ENCODE assay signal across 2 cellular contexts in the genomic region with DNA sequence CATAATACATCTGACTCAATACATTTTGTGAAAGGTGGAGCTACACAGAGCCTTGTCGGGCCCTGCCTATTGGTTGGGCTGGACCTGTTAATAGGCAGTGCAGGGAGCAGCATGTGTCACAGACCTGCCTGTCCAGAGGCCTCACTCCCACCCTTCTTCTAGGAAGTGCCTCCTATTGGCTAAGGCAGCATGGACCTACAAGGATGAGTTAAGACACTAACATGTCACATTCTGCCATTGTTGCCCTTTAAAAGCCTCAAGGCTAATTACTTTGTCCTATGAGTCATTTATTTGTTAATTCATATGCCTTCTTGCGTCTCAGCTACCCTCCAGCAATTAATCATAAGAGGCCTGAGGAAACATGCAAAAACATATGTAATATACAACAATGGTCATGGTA.
TF ChIP-seq lines count a peak whose summit lies in the region.

No MANE protein-coding gene starts in this region.

TF ChIP-seq in SK-N-SH treated with all-trans-retinoic acid at 6 μM for 48 hours, 23 proteins besides CTCF, POLR2A, EP300 and RAD21 (continued from another document):
- no peak for TF ChIP-seq PATZ1 (CRISPR knock-in tag; IDR thresholded peaks at IDR 0.05; ENCODE audit: borderline replicate concordance)
- TF ChIP-seq TSHZ2 (CRISPR knock-in tag; IDR thresholded peaks at IDR 0.05), result no peak
- TF ChIP-seq GLIS3 (CRISPR knock-in tag; IDR thresholded peaks at IDR 0.05), result no peak
TF ChIP-seq in SK-N-SH treated with all-trans-retinoic acid at 6 μM for 48 hours: peak in this region for 0.

TF ChIP-seq in SK-N-SH, 30 proteins besides CTCF, POLR2A, EP300 and RAD21 (continued from another document):
- TF ChIP-seq NRF1 (IDR thresholded peaks at IDR 0.05; ENCODE audit: low read depth, low read length) (no peak), TCF12 (IDR thresholded peaks at IDR 0.05) (no peak), NFIC (IDR thresholded peaks at IDR 0.05; ENCODE audit: borderline replicate concordance) (no peak)
